Comparison of ENCODE assay signal across 8 cellular contexts in genomic region chr22:19172213-19173046, GRCh38. TPM values are rescaled to one million over a fixed set of nuclear protein-coding genes. Genes with fewer than 3 reads are reported as not detected.
DNase-seq lines count a peak whose midpoint lies in the region; ATAC-seq and TF ChIP-seq lines count a peak whose summit lies in the region.

No MANE protein-coding gene starts in this region.

- peaks cover 15% of the 10 kb centered on the region for H3K27me3 ChIP-seq in HAP-1 (ENCODE audit: low read depth)
- H3K27me3 ChIP-seq in skeletal muscle tissue (ENCODE audit: control insufficient read depth in 3 of 3, insufficient read depth in 3 of 3, low read length in 3 of 3): peaks cover 22 to 27% (median 24%) of the 10 kb centered on the region in 3 donors

- peaks cover 17% of the 10 kb centered on the region for H3K27me3 Mint-ChIP-seq in activated B cell treated with CpG ODN at 0.5 μM for 24 hours
- H3K27me3 Mint-ChIP-seq in glutamatergic neuron (ENCODE audit: unreplicated experiment): peaks cover 29% of the 10 kb centered on the region

- peaks cover 38% of the 10 kb centered on the region for H3K4me1 ChIP-seq in HAP-1
- peaks cover 46 to 75% (median 67%) of the 10 kb centered on the region in 3 donors for H3K4me1 ChIP-seq in skeletal muscle tissue (ENCODE audit: control insufficient read depth in 3 of 3, insufficient read depth in 3 of 3, low read length in 3 of 3)

- H3K4me3 Mint-ChIP-seq in activated B cell treated with CpG ODN at 0.5 μM for 24 hours (peak overlapping the region; percentile 95), glutamatergic neuron (ENCODE audit: unreplicated experiment) (peak overlapping the region; percentile 99)

- peak overlapping the region; percentile 76 for H3K27ac Mint-ChIP-seq in activated B cell treated with CpG ODN at 0.5 μM for 24 hours
- peak overlapping the region; percentile 77 for H3K27ac Mint-ChIP-seq in glutamatergic neuron (ENCODE audit: unreplicated experiment)

- H3K9me3 ChIP-seq in HAP-1: no peaks in the 10 kb centered on the region
- no peaks in the 10 kb centered on the region for H3K9me3 ChIP-seq in skeletal muscle tissue (ENCODE audit: control insufficient read depth in 3 of 3, low read length in 3 of 3)

- CTCF ChIA-PET in activated B cell treated with CpG ODN at 0.5 μM for 24 hours (lab: Charles Lee): no interaction called here

- H3K9ac ChIP-seq in skeletal muscle tissue (ENCODE audit: low read depth in 1 of 3, low read length in 3 of 3): peak overlapping the region; percentile 95 to 99 (median 96)

- intact Hi-C loops in activated B cell treated with CpG ODN at 0.5 μM for 24 hours (cut with micrococcal nuclease): no loop called here

- H3K36me3 Mint-ChIP-seq in activated B cell treated with CpG ODN at 0.5 μM for 24 hours (ENCODE audit: low read depth) (peaks cover 7% of the 10 kb centered on the region), glutamatergic neuron (ENCODE audit: unreplicated experiment) (no peaks in the 10 kb centered on the region)

- ATAC-seq in activated B cell treated with CpG ODN at 0.5 μM for 24 hours (ENCODE audit: low read depth) (no peak), GM21723 (IDR thresholded peaks at IDR 0.05; ENCODE audit: unreplicated experiment) (no peak), GM21390 (IDR thresholded peaks at IDR 0.05; ENCODE audit: unreplicated experiment) (no peak)

- H3K4me1 Mint-ChIP-seq in activated B cell treated with CpG ODN at 0.5 μM for 24 hours: peaks cover 63% of the 10 kb centered on the region
- peaks cover 13% of the 10 kb centered on the region for H3K4me1 Mint-ChIP-seq in glutamatergic neuron (ENCODE audit: low read depth, unreplicated experiment)

- H3K36me3 ChIP-seq in HAP-1 (replicated peaks) (peaks cover 50% of the 10 kb centered on the region), skeletal muscle tissue (ENCODE audit: control insufficient read depth in 3 of 3, insufficient read depth in 3 of 3, low read length in 3 of 3) (peaks cover 4 to 10% (median 6%) of the 10 kb centered on the region in 3 donors)

- in situ Hi-C loops in HAP-1 (cut with MboI; ENCODE audit: low sequenced_read_pairs): no loop called here

- DNase-seq in HAP-1 (ENCODE audit: low spot score in 2 of 2): no peak
- DNase-seq in activated B cell treated with CpG ODN at 0.5 μM for 24 hours: no peak
- DNase-seq in glutamatergic neuron: no peak
- no peak for DNase-seq in GDM1 (lab: John Stamatoyannopoulos, UW)
- DNase-seq in NCI-H345 treated with DMSO at 0.1 percent for 48 hours (lab: John Stamatoyannopoulos, UW; ENCODE audit: unreplicated experiment): no peak

- TF ChIP-seq CTCF in activated B cell treated with CpG ODN at 0.5 μM for 24 hours (IDR thresholded peaks at IDR 0.05): no peak
- no peak for TF ChIP-seq CTCF in glutamatergic neuron (IDR thresholded peaks at IDR 0.05; ENCODE audit: partially characterized antibody, unreplicated experiment)

- POLR2A ChIA-PET in activated B cell treated with CpG ODN at 0.5 μM for 24 hours (lab: Charles Lee): no interaction called here

- H3K4me3 ChIP-seq in HAP-1: peak overlapping the region; percentile 89
- peak overlapping the region; percentile 88 to 97 (median 97) for H3K4me3 ChIP-seq in skeletal muscle tissue (ENCODE audit: low read length in 3 of 3)

- H3K9me3 Mint-ChIP-seq in activated B cell treated with CpG ODN at 0.5 μM for 24 hours (no peaks in the 10 kb centered on the region), glutamatergic neuron (ENCODE audit: unreplicated experiment) (peaks cover 17% of the 10 kb centered on the region)

- peak overlapping the region; percentile 89 for H3K27ac ChIP-seq in skeletal muscle tissue (ENCODE audit: low read depth, low read length)

RNA-seq across cellular contexts. Expression of gene SLC25A1, which starts 6.1 kb away (rescaled TPM):
- total RNA-seq in activated B cell treated with CpG ODN at 0.5 μM for 24 hours (44.2 and 44.6 TPM in 2 replicates), glutamatergic neuron (ENCODE audit: unreplicated experiment) (54.8 TPM), skeletal muscle tissue (17.2 TPM)

RNA-seq across cellular contexts. Expression of gene GSC2, which starts 22.3 kb away (rescaled TPM):
- total RNA-seq in activated B cell treated with CpG ODN at 0.5 μM for 24 hours (not detected in 2 replicates), glutamatergic neuron (ENCODE audit: unreplicated experiment) (not detected), skeletal muscle tissue (not detected)

RNA-seq across cellular contexts. Expression of gene ESS2, which starts 28.0 kb away (rescaled TPM):
- total RNA-seq in activated B cell treated with CpG ODN at 0.5 μM for 24 hours: 14.9 and 17.2 TPM in 2 replicates
- 20.4 TPM for total RNA-seq in glutamatergic neuron (ENCODE audit: unreplicated experiment)
- 3.7 TPM for total RNA-seq in skeletal muscle tissue

RNA-seq across cellular contexts. Expression of gene TSSK2, which starts 41.3 kb away (rescaled TPM):
- total RNA-seq in activated B cell treated with CpG ODN at 0.5 μM for 24 hours: 0.13 TPM in 1 of 2 replicates, not detected in the other
- not detected for total RNA-seq in glutamatergic neuron (ENCODE audit: unreplicated experiment)
- not detected for total RNA-seq in skeletal muscle tissue

RNA-seq across cellular contexts. Expression of gene DGCR2, which starts 50.2 kb away (rescaled TPM):
- 29.3 and 33.2 TPM in 2 replicates for total RNA-seq in activated B cell treated with CpG ODN at 0.5 μM for 24 hours
- total RNA-seq in glutamatergic neuron (ENCODE audit: unreplicated experiment): 68.7 TPM
- 41.8 TPM for total RNA-seq in skeletal muscle tissue
